In genomic region chr5:69432412-69433206, GRCh38 we compare ENCODE assay signal across 1 cellular context.
TF ChIP-seq lines count a peak whose summit lies in the region.

No MANE protein-coding gene starts in this region.

TF ChIP-seq in GM12878, 131 proteins besides CTCF, POLR2A, EP300 and RAD21 (continued from another document):
- peak; percentile 72; the same call in 1 of the 2 replicates for TF ChIP-seq RELB (IDR thresholded peaks at IDR 0.05; ENCODE audit: low read depth)
- peak; percentile 65; the same call in 1 of the 2 replicates for TF ChIP-seq ASH2L (IDR thresholded peaks at IDR 0.05; ENCODE audit: borderline replicate concordance, low read depth)
- TF ChIP-seq POU2F2 (IDR thresholded peaks at IDR 0.05; ENCODE audit: borderline replicate concordance, low read depth, low read length): no peak
- no peak for TF ChIP-seq FOXM1 (IDR thresholded peaks at IDR 0.05; ENCODE audit: low read depth, low read length)
- no peak for TF ChIP-seq ZNF687 (IDR thresholded peaks at IDR 0.05)
- TF ChIP-seq MTA2 (IDR thresholded peaks at IDR 0.05; ENCODE audit: low read depth): peak; percentile 49; the same call in 1 of the 2 replicates
- TF ChIP-seq ZNF24 (IDR thresholded peaks at IDR 0.05): peak; percentile 97
- no peak for TF ChIP-seq TARDBP (IDR thresholded peaks at IDR 0.05; ENCODE audit: borderline replicate concordance)
- no peak for TF ChIP-seq RCOR1 (conservative IDR thresholded peaks at IDR 0.05; ENCODE audit: low read depth, low read length)
- TF ChIP-seq ZNF384 (IDR thresholded peaks at IDR 0.05; ENCODE audit: borderline replicate concordance, low read depth, low read length): peak; percentile 42; the same call in 1 of the 2 replicates
- TF ChIP-seq ZNF592 (IDR thresholded peaks at IDR 0.05): no peak
- no peak for TF ChIP-seq SUZ12 (IDR thresholded peaks at IDR 0.05; ENCODE audit: unreplicated experiment)
- TF ChIP-seq SPI1 (IDR thresholded peaks at IDR 0.05; ENCODE audit: borderline replicate concordance, insufficient read depth, low read depth, low read length): peak; percentile 88
- no peak for TF ChIP-seq BHLHE40 (IDR thresholded peaks at IDR 0.05; ENCODE audit: borderline replicate concordance in 1 of 2, low read depth in 2 of 2, low read length in 1 of 2)
- peak in 1 of 2 experiments; percentile 6; a peak in 1 of 4 replicates for TF ChIP-seq ETV6 (conservative IDR thresholded peaks at IDR 0.05 in 1 of 2, IDR thresholded peaks at IDR 0.05 in 1 of 2; ENCODE audit: borderline replicate concordance in 1 of 2, low read depth in 1 of 2)
- TF ChIP-seq BCL11A (IDR thresholded peaks at IDR 0.05; ENCODE audit: low read depth, low read length): peak; percentile 52; the same call in 1 of the 2 replicates
- peak; percentile 80 to 88 for TF ChIP-seq IKZF2 (IDR thresholded peaks at IDR 0.05)
- no peak for TF ChIP-seq MEF2B (IDR thresholded peaks at IDR 0.05; ENCODE audit: partially characterized antibody, poor library complexity, severe bottlenecking)
- peak; percentile 65; the same call in 1 of the 2 replicates for TF ChIP-seq ATF2 (IDR thresholded peaks at IDR 0.05; ENCODE audit: low read length)
- TF ChIP-seq TCF7 (IDR thresholded peaks at IDR 0.05; ENCODE audit: borderline replicate concordance): no peak
- no peak for TF ChIP-seq MYC (IDR thresholded peaks at IDR 0.05; ENCODE audit: insufficient read depth, insufficient read length, insufficient replicate concordance, low read length, severe bottlenecking)
- peak; percentile 80 for TF ChIP-seq YY1 (IDR thresholded peaks at IDR 0.05; ENCODE audit: low read depth, low read length)
- TF ChIP-seq TAF1 (IDR thresholded peaks at IDR 0.05; ENCODE audit: borderline replicate concordance, low read depth, low read length): 0 out of 2 replicates have a peak, but pooled peaks have one; percentile 20
- TF ChIP-seq SREBF2 (IDR thresholded peaks at IDR 0.05; ENCODE audit: low read length): no peak
- TF ChIP-seq BCLAF1 (IDR thresholded peaks at IDR 0.05): no peak
